In the genomic region with DNA sequence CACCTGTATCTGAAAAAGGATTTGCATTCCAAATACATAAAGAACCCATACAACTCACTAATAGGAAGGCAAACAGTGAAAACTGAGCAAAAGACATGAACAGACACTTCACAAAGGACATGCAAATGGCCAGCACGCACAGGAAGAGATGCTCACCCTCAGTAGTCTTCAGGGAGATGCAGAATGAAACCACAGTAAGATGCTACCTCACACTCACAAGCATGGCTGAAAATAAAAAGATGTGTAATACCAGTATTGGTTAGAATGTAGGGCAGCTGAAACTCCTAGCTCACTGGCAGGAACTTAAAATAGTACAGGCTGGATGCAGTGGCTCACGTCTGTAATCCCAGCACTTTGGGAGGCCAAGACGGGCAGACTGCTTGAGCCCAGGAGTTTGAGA, we compare ENCODE assay signal across 10 cellular contexts.
DNase-seq lines count a peak whose midpoint lies in the region; ATAC-seq and TF ChIP-seq lines count a peak whose summit lies in the region.
"Had no signal": no experiment of that assay in that cellular context is flagged by ENCODE, and none has a peak within 500 bp of the region (broad histone marks: within the 10 kb centered on the region; RNA-seq: fewer than 3 reads in every experiment).

No MANE protein-coding gene starts in this region.

- intact Hi-C loops in psoas muscle (cut with DNase I): loop anchor here in 1 of 2 donors (10.0 kb wide), 1 partner anchor 369 kb away; a partner anchor contains a TSS

- H3K27ac Mint-ChIP-seq in chondrocyte (ENCODE audit: unreplicated experiment): no peak overlapping the region
- H3K27ac Mint-ChIP-seq: activated T-helper 1 cell treated with anti-CD3 and anti-CD28 coated beads, Interleukin-12 subunit alpha, Interleukin-12 subunit beta, Interleukin-2, Interleukin-4 antibody, amounts not matched to agents 30 ng/mL and 10 ng/mL and 1 ng/mL, durations not matched to agents 14 hours and 24 hours and 36 hours had no signal

- no peaks in the 10 kb centered on the region for H3K27me3 ChIP-seq in psoas muscle (ENCODE audit: insufficient read depth in 3 of 3, low read length in 2 of 3)

- H3K27me3 Mint-ChIP-seq in chondrocyte (ENCODE audit: low read depth): no peaks in the 10 kb centered on the region

- peak; percentile 93 for ATAC-seq in GM18870 (IDR thresholded peaks at IDR 0.05; ENCODE audit: unreplicated experiment)
- peak; percentile 74 for ATAC-seq in GM21717 (IDR thresholded peaks at IDR 0.05; ENCODE audit: unreplicated experiment)
- ATAC-seq in HG03432 (IDR thresholded peaks at IDR 0.05; ENCODE audit: unreplicated experiment): peak; percentile 86
- ATAC-seq in psoas muscle: peak in 3 of 4 donors; percentile 38 to 94 (median 62)

- H3K9me3 ChIP-seq in psoas muscle: no peaks in the 10 kb centered on the region

- H3K36me3 ChIP-seq in psoas muscle (ENCODE audit: insufficient read depth in 1 of 2, low read depth in 1 of 2): no peaks in the 10 kb centered on the region

- H3K4me1 ChIP-seq in psoas muscle: no peaks in the 10 kb centered on the region

- TF ChIP-seq CTCF in psoas muscle (IDR thresholded peaks at IDR 0.05) (no peak), chondrocyte (IDR thresholded peaks at IDR 0.05) (no peak)

- DNase-seq in psoas muscle: no peak
- DNase-seq in RKO (ENCODE audit: low spot score): no peak
- no peak for DNase-seq in chondrocyte (ENCODE audit: low spot score)
- DNase-seq in NCI-H446 treated with DMSO at 0.1 percent for 48 hours (lab: John Stamatoyannopoulos, UW): no peak
- DNase-seq in NCI-H146 treated with DMSO at 0.1 percent for 48 hours (lab: John Stamatoyannopoulos, UW; ENCODE audit: unreplicated experiment): no peak
- DNase-seq: foreskin fibroblast had no signal

- no peak overlapping the region for H3K4me3 ChIP-seq in psoas muscle

- peak overlapping the region; percentile 33 for H3K27ac ChIP-seq in psoas muscle

- peaks cover 3% of the 10 kb centered on the region for H3K36me3 Mint-ChIP-seq in chondrocyte (ENCODE audit: low read depth)

- WGBS in psoas muscle, 3 donors: 47 to 63% (median 51%) methylated on average over 3 of the region's 3 CpGs

- H3K9me3 Mint-ChIP-seq in chondrocyte (ENCODE audit: low read depth): no peaks in the 10 kb centered on the region
- H3K9me3 Mint-ChIP-seq: activated T-helper 1 cell treated with anti-CD3 and anti-CD28 coated beads, Interleukin-12 subunit alpha, Interleukin-12 subunit beta, Interleukin-2, Interleukin-4 antibody, amounts not matched to agents 30 ng/mL and 10 ng/mL and 1 ng/mL, durations not matched to agents 14 hours and 24 hours and 36 hours had no signal

- peaks cover 4% of the 10 kb centered on the region for H3K4me1 Mint-ChIP-seq in chondrocyte (ENCODE audit: low read depth)

- no peak overlapping the region for H3K4me3 Mint-ChIP-seq in chondrocyte (ENCODE audit: unreplicated experiment)
- H3K4me3 Mint-ChIP-seq: activated T-helper 1 cell treated with anti-CD3 and anti-CD28 coated beads, Interleukin-12 subunit alpha, Interleukin-12 subunit beta, Interleukin-2, Interleukin-4 antibody, amounts not matched to agents 30 ng/mL and 10 ng/mL and 1 ng/mL, durations not matched to agents 14 hours and 24 hours and 36 hours had no signal
